Comparison of ENCODE assay signal across 13 cellular contexts in the genomic region with DNA sequence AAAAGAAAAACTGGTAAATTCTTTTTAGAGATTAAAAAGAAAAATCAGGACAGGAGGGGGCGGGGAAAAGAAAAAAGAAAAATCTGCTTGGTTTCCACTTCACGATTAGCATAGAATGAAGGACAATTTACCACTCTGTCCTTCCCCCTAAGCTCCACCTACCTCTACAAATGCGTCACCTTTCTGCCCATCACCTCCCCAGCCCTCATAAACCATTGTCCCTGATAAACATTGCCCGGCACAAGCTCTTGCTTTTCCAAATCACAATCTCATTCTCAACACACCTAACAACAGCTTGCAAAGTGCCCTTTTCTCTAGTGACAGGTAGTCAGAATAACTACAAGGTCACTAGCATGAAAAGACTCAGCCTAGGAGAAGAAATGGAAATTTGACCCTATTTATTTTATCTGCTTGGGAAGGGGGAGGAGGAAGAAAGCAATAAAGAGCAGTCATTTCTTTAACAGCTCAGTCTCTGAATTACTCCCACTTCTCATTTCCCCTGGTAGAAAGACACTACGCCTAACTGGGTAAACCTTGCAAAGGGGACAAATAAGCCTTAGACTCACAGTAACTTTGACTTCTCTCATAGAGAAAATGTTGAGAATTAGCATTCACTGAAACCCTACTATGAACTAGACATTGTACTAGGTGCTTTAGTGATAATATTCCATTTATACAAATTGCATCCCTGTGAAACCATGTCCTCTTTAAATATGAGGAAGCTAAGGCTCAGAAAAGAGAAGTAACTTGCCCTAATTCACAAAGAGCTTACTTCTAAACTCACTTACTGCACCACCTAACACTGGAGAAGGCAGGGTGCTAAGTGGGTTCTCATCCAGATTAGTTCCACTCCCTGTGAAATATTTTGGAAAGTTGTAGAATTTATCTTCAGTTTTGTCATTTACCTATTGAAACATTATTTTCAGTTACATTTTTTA.
DNase-seq lines count a peak whose midpoint lies in the region; ATAC-seq and TF ChIP-seq lines count a peak whose summit lies in the region.
"Had no signal": no experiment of that assay in that cellular context is flagged by ENCODE, and none has a peak within 500 bp of the region (broad histone marks: within the 10 kb centered on the region; RNA-seq: fewer than 3 reads in every experiment).

No MANE protein-coding gene starts in this region.

- intact Hi-C loops in dendritic cell treated with granulocyte-macrophage colony-stimulating factor and Interleukin-4, amounts not matched to agents 40 ng/mL and 50 ng/mL, for 4 days (cut with micrococcal nuclease): loop anchor here (5.0 kb wide), 1 partner anchor 43 kb away; no protein-coding TSS in a partner anchor
- intact Hi-C loops in esophagus squamous epithelium (cut with DNase I) (no loop called here), aorta (cut with DNase I) (no loop called here)

- no peaks in the 10 kb centered on the region for H3K27me3 Mint-ChIP-seq in dendritic cell treated with granulocyte-macrophage colony-stimulating factor and Interleukin-4, amounts not matched to agents 40 ng/mL and 50 ng/mL, for 4 days
- H3K27me3 Mint-ChIP-seq: CD4-positive, alpha-beta memory T cell had no signal

- H3K36me3 Mint-ChIP-seq in dendritic cell treated with granulocyte-macrophage colony-stimulating factor and Interleukin-4, amounts not matched to agents 40 ng/mL and 50 ng/mL, for 4 days (ENCODE audit: low read depth): no peaks in the 10 kb centered on the region
- H3K36me3 Mint-ChIP-seq: CD4-positive, alpha-beta memory T cell had no signal

- peak overlapping the region; percentile 79 for H3K27ac Mint-ChIP-seq in dendritic cell treated with granulocyte-macrophage colony-stimulating factor and Interleukin-4, amounts not matched to agents 40 ng/mL and 50 ng/mL, for 4 days
- H3K27ac Mint-ChIP-seq: activated CD8-positive, alpha-beta T cell treated with anti-CD3 and anti-CD28 coated beads for 36 hours had no signal

- H3K27ac ChIP-seq in neutrophil: peak overlapping the region; percentile 87
- no peak overlapping the region for H3K27ac ChIP-seq in esophagus squamous epithelium
- no peak overlapping the region for H3K27ac ChIP-seq in aorta (ENCODE audit: low read depth in 1 of 2, low read length in 2 of 2)

- H3K27me3 ChIP-seq in neutrophil (no peaks in the 10 kb centered on the region), esophagus squamous epithelium (no peaks in the 10 kb centered on the region), aorta (ENCODE audit: control insufficient read depth in 1 of 2, insufficient read depth in 2 of 2, low read length in 1 of 2) (no peaks in the 10 kb centered on the region)

- in situ Hi-C loops in GM13976 (cut with MboI; ENCODE audit: low sequenced_read_pairs, unreplicated experiment): no loop called here

- H3K9me3 ChIP-seq in neutrophil (no peaks in the 10 kb centered on the region), esophagus squamous epithelium (no peaks in the 10 kb centered on the region), aorta (ENCODE audit: control insufficient read depth, low read length) (no peaks in the 10 kb centered on the region)

- H3K4me1 ChIP-seq in neutrophil (ENCODE audit: control insufficient read depth in 1 of 2, insufficient read depth in 1 of 2, low read depth in 1 of 2, low read length in 1 of 2): peaks cover 44 to 62% of the 10 kb centered on the region in 2 experiments
- no peaks in the 10 kb centered on the region for H3K4me1 ChIP-seq in esophagus squamous epithelium
- H3K4me1 ChIP-seq in aorta (ENCODE audit: control insufficient read depth in 1 of 2, insufficient read depth in 2 of 2, low read length in 2 of 2): no peaks in the 10 kb centered on the region

- peaks cover 26% of the 10 kb centered on the region for H3K4me1 Mint-ChIP-seq in dendritic cell treated with granulocyte-macrophage colony-stimulating factor and Interleukin-4, amounts not matched to agents 40 ng/mL and 50 ng/mL, for 4 days (ENCODE audit: low read depth)

- no peaks in the 10 kb centered on the region for H3K36me3 ChIP-seq in neutrophil
- H3K36me3 ChIP-seq in esophagus squamous epithelium: no peaks in the 10 kb centered on the region
- H3K36me3 ChIP-seq in aorta (ENCODE audit: control insufficient read depth in 1 of 2, insufficient read depth in 2 of 2, low read length in 1 of 2): no peaks in the 10 kb centered on the region

- no peaks in the 10 kb centered on the region for H3K9me3 Mint-ChIP-seq in dendritic cell treated with granulocyte-macrophage colony-stimulating factor and Interleukin-4, amounts not matched to agents 40 ng/mL and 50 ng/mL, for 4 days
- H3K9me3 Mint-ChIP-seq: CD4-positive, alpha-beta memory T cell had no signal

- 62 to 76% methylated on average over 5 of the region's 5 CpGs for WGBS in esophagus squamous epithelium, 2 donors
- 85 to 89% methylated on average over 5 of the region's 5 CpGs for WGBS in aorta, 2 donors

- DNase-seq in GM13976 (ENCODE audit: low spot score): no peak
- DNase-seq in NCI-H187 treated with DMSO at 0.1 percent for 48 hours (lab: John Stamatoyannopoulos, UW): peak; percentile 49
- DNase-seq in esophagus squamous epithelium (lab: John Stamatoyannopoulos, UW): no peak
- no peak for DNase-seq in occipital lobe (lab: John Stamatoyannopoulos, UW)
- no peak for DNase-seq in aorta
- DNase-seq: activated CD8-positive, alpha-beta T cell treated with anti-CD3 and anti-CD28 coated beads for 36 hours; CD4-positive, alpha-beta memory T cell; glutamatergic neuron; mesenchymal stem cell; stimulated activated naive CD4-positive, alpha-beta T cell treated with Interleukin-2 at 50 U/mL for 16 hours had no signal

- ATAC-seq in GM18511 (IDR thresholded peaks at IDR 0.05; ENCODE audit: unreplicated experiment) (no peak), aorta (ENCODE audit: low FRiP score) (no peak)
- ATAC-seq: activated CD8-positive, alpha-beta T cell treated with anti-CD3 and anti-CD28 coated beads for 36 hours had no signal

- H3K4me3 Mint-ChIP-seq in dendritic cell treated with granulocyte-macrophage colony-stimulating factor and Interleukin-4, amounts not matched to agents 40 ng/mL and 50 ng/mL, for 4 days: peak overlapping the region; percentile 19
- H3K4me3 Mint-ChIP-seq: activated CD8-positive, alpha-beta T cell treated with anti-CD3 and anti-CD28 coated beads for 36 hours had no signal

- peak overlapping the region in 1 of 2 experiments; percentile 10 for H3K4me3 ChIP-seq in neutrophil (ENCODE audit: low read depth in 1 of 2, low read length in 1 of 2)
- no peak overlapping the region for H3K4me3 ChIP-seq in esophagus squamous epithelium
- no peak overlapping the region for H3K4me3 ChIP-seq in aorta (ENCODE audit: low read length in 2 of 2)

- TF ChIP-seq POLR2A in esophagus squamous epithelium (IDR thresholded peaks at IDR 0.05): no peak

- TF ChIP-seq CTCF in GM13976 (IDR thresholded peaks at IDR 0.05; ENCODE audit: borderline replicate concordance, control extremely low read depth, extremely low read depth, insufficient read depth, missing control alignments) (peak; percentile 1), neutrophil (IDR thresholded peaks at IDR 0.05) (no peak), esophagus squamous epithelium (IDR thresholded peaks at IDR 0.05) (no peak)
